Comparison of ENCODE assay signal across 8 cellular contexts in the genomic region with DNA sequence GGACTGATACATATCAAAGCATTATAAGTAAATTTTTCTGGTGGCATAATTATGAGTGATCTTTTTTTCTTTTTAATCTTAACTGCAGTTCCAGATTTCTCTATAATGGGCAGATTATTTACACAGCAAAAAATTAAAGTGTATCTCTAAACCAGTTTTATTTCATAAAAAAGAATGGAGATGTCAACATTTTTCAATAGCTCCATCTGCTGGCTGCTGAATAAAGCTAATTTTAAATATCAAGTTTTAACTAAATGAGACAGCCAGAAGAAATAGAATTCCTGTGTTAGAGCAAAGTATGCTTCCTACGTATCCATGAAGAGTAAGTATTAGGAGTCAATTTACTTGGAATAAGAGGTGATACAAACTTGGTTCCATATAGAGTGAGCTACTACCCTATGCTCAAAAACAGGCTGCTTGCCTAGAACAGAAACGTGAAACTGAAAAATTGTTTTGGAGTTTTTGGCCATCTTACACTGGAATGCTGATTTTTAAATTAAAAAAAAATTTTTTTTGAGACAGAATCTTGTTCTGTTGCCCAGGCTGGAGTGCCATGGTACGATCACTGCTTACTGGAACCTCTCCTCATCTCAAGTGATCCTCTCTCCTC. TPM values are rescaled to one million over a fixed set of nuclear protein-coding genes. Genes with fewer than 3 reads are reported as not detected.
DNase-seq lines count a peak whose midpoint lies in the region; ATAC-seq and TF ChIP-seq lines count a peak whose summit lies in the region.

No MANE protein-coding gene starts in this region.

- no peak overlapping the region for H3K27ac ChIP-seq in testis

- no peak for ATAC-seq in HG03039 (IDR thresholded peaks at IDR 0.05; ENCODE audit: unreplicated experiment)
- no peak for ATAC-seq in GM19452 (IDR thresholded peaks at IDR 0.05; ENCODE audit: unreplicated experiment)

- H3K27ac Mint-ChIP-seq in activated CD4-positive, alpha-beta T cell treated with anti-CD3 and anti-CD28 coated beads, Interleukin-2, amount 10 ng/mL, durations not matched to agents 7 days and 5 days = no peak overlapping the region

- H3K4me3 Mint-ChIP-seq in activated CD4-positive, alpha-beta T cell treated with anti-CD3 and anti-CD28 coated beads, Interleukin-2, amount 10 ng/mL, durations not matched to agents 7 days and 5 days = no peak overlapping the region

- H3K4me1 Mint-ChIP-seq in activated CD4-positive, alpha-beta T cell treated with anti-CD3 and anti-CD28 coated beads, Interleukin-2, amount 10 ng/mL, durations not matched to agents 7 days and 5 days = peaks cover 9% of the 10 kb centered on the region

- WGBS in testis, 2 donors = 58 to 70% methylated on average over 3 of the region's 3 CpGs

- peaks cover 15% of the 10 kb centered on the region for H3K9me3 Mint-ChIP-seq in activated CD4-positive, alpha-beta T cell treated with anti-CD3 and anti-CD28 coated beads, Interleukin-2, amount 10 ng/mL, durations not matched to agents 7 days and 5 days

- H3K4me1 ChIP-seq in testis = peaks cover 3% of the 10 kb centered on the region

- H3K27me3 Mint-ChIP-seq in activated CD4-positive, alpha-beta T cell treated with anti-CD3 and anti-CD28 coated beads, Interleukin-2, amount 10 ng/mL, durations not matched to agents 7 days and 5 days = peaks cover 12% of the 10 kb centered on the region

- H3K4me3 ChIP-seq in fibroblast of mammary gland (ENCODE audit: control insufficient read depth, low read depth, low read length) (no peak overlapping the region), testis (no peak overlapping the region)

- POLR2A ChIA-PET in activated CD4-positive, alpha-beta T cell treated with anti-CD3 and anti-CD28 coated beads, Interleukin-2, amount 10 ng/mL, durations not matched to agents 7 days and 5 days (lab: Charles Lee) = interaction anchor here (0.7 kb wide), 1 partner anchor 154 kb away, joined by 3 read pairs; the partner anchor contains the start of gene N4BP2L1

- no peaks in the 10 kb centered on the region for H3K36me3 Mint-ChIP-seq in activated CD4-positive, alpha-beta T cell treated with anti-CD3 and anti-CD28 coated beads, Interleukin-2, amount 10 ng/mL, durations not matched to agents 7 days and 5 days (ENCODE audit: low read depth)

- no peak for TF ChIP-seq POLR2A in testis (IDR thresholded peaks at IDR 0.05)

- CTCF ChIA-PET in activated CD4-positive, alpha-beta T cell treated with anti-CD3 and anti-CD28 coated beads, Interleukin-2, amount 10 ng/mL, durations not matched to agents 7 days and 5 days (lab: Charles Lee) = interaction anchor here (0.6 to 1.8 kb wide), 10 partner anchors 9 to 671 kb away, joined by 3 to 7 read pairs (median 3); partner anchors contain the start of gene N4BP2L2

- H3K9me3 ChIP-seq in testis = no peaks in the 10 kb centered on the region

- H3K36me3 ChIP-seq in testis (ENCODE audit: low read depth, missing control alignments) = no peaks in the 10 kb centered on the region

- intact Hi-C loops in testis (cut with DNase I; ENCODE audit: low total_unique reads) = no loop called here

- TF ChIP-seq CTCF in fibroblast of mammary gland (conservative IDR thresholded peaks at IDR 0.05; ENCODE audit: control insufficient read depth, insufficient read depth, low read depth, low read length) = peak; percentile 55
- TF ChIP-seq CTCF in testis (IDR thresholded peaks at IDR 0.05) = peak in 2 of 3 experiments; percentile 26 to 59

- no peaks in the 10 kb centered on the region for H3K27me3 ChIP-seq in testis

- peak; percentile 24 for DNase-seq in activated CD4-positive, alpha-beta T cell treated with anti-CD3 and anti-CD28 coated beads, Interleukin-2, amount 10 ng/mL, durations not matched to agents 7 days and 5 days
- DNase-seq in activated CD4-positive, alpha-beta T cell treated with anti-CD3 and anti-CD28 coated beads for 48 hours = no peak
- DNase-seq in OCI-M1 (lab: John Stamatoyannopoulos, UW) = peak; percentile 49
- peak; percentile 48 for DNase-seq in fibroblast of mammary gland (ENCODE audit: low read depth)
- no peak for DNase-seq in testis
- DNase-seq in effector CD4-positive, alpha-beta T cell = no peak

RNA-seq across cellular contexts. Expression of gene PDS5B, which starts 5.0 kb away (rescaled TPM):
- total RNA-seq in activated CD4-positive, alpha-beta T cell treated with anti-CD3 and anti-CD28 coated beads, Interleukin-2, amount 10 ng/mL, durations not matched to agents 7 days and 5 days = 10 to 100 TPM; 77.6 to 92.3 TPM
- total RNA-seq in testis = 10 to 100 TPM; 46.3 to 52.4 TPM
- polyA plus RNA-seq in testis (ENCODE audit: insufficient read depth, low read depth, low replicate concordance) = 19.0 TPM

RNA-seq across cellular contexts. Expression of gene N4BP2L2, which starts 42.7 kb away (rescaled TPM):
- total RNA-seq in activated CD4-positive, alpha-beta T cell treated with anti-CD3 and anti-CD28 coated beads, Interleukin-2, amount 10 ng/mL, durations not matched to agents 7 days and 5 days = 100 to 1,000 TPM; 134 to 136 TPM
- 100 to 1,000 TPM; 187 to 197 TPM for total RNA-seq in testis
- polyA plus RNA-seq in testis (ENCODE audit: insufficient read depth, low read depth, low replicate concordance) = 56.4 TPM

Comparison
In these comparisons a context has a peak if more than half of its experiments do, and no peak if none do; other contexts are left out.
1. DNase-seq: peak in activated CD4-positive, alpha-beta T cell treated with anti-CD3 and anti-CD28 coated beads, Interleukin-2, amount 10 ng/mL, durations not matched to agents 7 days and 5 days (single experiment), OCI-M1 (single experiment) and fibroblast of mammary gland (single experiment); none in activated CD4-positive, alpha-beta T cell treated with anti-CD3 and anti-CD28 coated beads for 48 hours (single experiment), testis (single experiment) and effector CD4-positive, alpha-beta T cell (single experiment).